21 cellular contexts compared by ENCODE assay signal in genomic region chr1:114700026-114700600, GRCh38. TPM values are rescaled to one million over a fixed set of nuclear protein-coding genes. Genes with fewer than 3 reads are reported as not detected.
"Had no signal": no experiment of that assay in that cellular context is flagged by ENCODE, and none has a peak within 500 bp of the region (broad histone marks: within the 10 kb centered on the region; RNA-seq: fewer than 3 reads in every experiment).

No MANE protein-coding gene starts in this region.

- H3K4me3 ChIP-seq: smooth muscle cell had no signal

- DNase-seq: activated CD4-positive, alpha-beta T cell treated with anti-CD3 and anti-CD28 coated beads, Interleukin-2, amount 10 ng/mL, durations not matched to agents 24 days and 14 days; activated CD4-positive, CD25-positive, alpha-beta regulatory T cell; activated CD8-positive, alpha-beta memory T cell treated with anti-CD3 and anti-CD28 coated beads, Interleukin-2, amount 50 U/mL, for 4 hours; activated CD8-positive, alpha-beta T cell treated with anti-CD3 and anti-CD28 coated beads, Interleukin-2, amount 10 ng/mL, durations not matched to agents 7 days and 5 days; activated gamma-delta T cell treated with Interleukin-2 at 50 U/mL for 16 hours; activated naive CD8-positive, alpha-beta T cell treated with anti-CD3 and anti-CD28 coated beads, Interleukin-2, amount 10 ng/mL, durations not matched to agents 7 days and 5 days; anterior cingulate cortex; glutamatergic neuron; hypothalamus; left ventricle myocardium superior; mesendoderm; natural killer cell; occipital lobe; right cardiac atrium; stimulated activated naive CD8-positive, alpha-beta T cell treated with anti-CD3 and anti-CD28 coated beads, Interleukin-15, Interleukin-2, amounts not matched to agents 100 U/mL and 50 U/mL, for 24 hours had no signal

- ATAC-seq: activated CD8-positive, alpha-beta T cell treated with anti-CD3 and anti-CD28 coated beads, Interleukin-2, amount 10 ng/mL, durations not matched to agents 7 days and 5 days; esophagus mucosa; left ventricle myocardium superior; natural killer cell; right cardiac atrium; stimulated activated naive CD8-positive, alpha-beta T cell treated with anti-CD3 and anti-CD28 coated beads, Interleukin-15, Interleukin-2, amounts not matched to agents 100 U/mL and 50 U/mL, for 24 hours had no signal

- H3K4me2 ChIP-seq: smooth muscle cell had no signal

RNA-seq across cellular contexts. Expression of gene AMPD1, which starts 4.8 kb away (rescaled TPM):
- total RNA-seq: activated CD4-positive, alpha-beta T cell treated with anti-CD3 and anti-CD28 coated beads, Interleukin-2, amount 10 ng/mL, durations not matched to agents 24 days and 14 days; activated CD8-positive, alpha-beta T cell treated with anti-CD3 and anti-CD28 coated beads, Interleukin-2, amount 10 ng/mL, durations not matched to agents 7 days and 5 days; activated naive CD8-positive, alpha-beta T cell treated with anti-CD3 and anti-CD28 coated beads, Interleukin-2, amount 10 ng/mL, durations not matched to agents 7 days and 5 days; bronchial epithelial cell; esophagus mucosa; fibroblast of villous mesenchyme; kidney epithelial cell; natural killer cell; occipital lobe; posterior vena cava; right cardiac atrium; smooth muscle cell had no signal
- polyA plus RNA-seq: right cardiac atrium, smooth muscle cell had no signal
